7 cellular contexts compared by ENCODE assay signal in the genomic region with DNA sequence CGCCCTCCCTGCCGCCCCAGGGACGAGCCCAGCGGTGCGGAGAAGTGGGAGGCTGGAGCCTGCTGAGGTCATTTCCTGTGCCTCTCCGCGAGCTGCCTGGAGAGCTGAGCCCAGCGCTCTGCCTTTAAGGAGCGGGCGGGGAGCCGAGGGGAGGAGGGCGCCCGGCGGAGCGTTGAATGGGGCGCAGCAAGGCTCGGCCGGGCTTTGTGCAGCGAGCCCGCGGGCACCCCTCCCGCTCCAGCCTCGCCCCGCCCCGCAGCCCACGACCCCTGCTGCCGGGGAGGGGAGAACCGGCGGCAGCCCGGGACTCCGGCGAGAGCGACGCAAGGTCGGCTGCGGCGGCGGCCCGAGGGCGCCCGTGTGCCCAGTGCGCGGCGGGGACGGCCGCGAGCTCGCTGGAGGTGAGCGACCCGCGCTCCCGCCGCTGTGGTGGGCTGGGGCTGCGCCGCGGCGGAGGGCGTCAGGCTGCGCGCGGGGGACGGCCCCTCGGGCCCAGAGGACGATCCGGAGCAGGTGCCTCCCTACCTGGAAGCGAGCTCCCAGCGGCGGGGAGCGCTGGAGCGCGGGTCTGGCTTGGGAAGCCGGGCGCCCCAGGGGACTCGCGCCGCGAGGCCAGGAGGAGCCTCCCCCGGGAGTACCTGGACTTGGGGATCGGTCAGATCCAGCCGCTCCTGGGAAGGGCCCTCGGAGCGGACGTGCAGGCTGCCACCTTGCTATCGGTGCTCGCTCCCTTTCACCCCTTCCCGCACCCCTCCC. TPM values are rescaled to one million over a fixed set of nuclear protein-coding genes. Genes with fewer than 3 reads are reported as not detected.
DNase-seq lines count a peak whose midpoint lies in the region; ATAC-seq, FAIRE-seq and TF ChIP-seq lines count a peak whose summit lies in the region.

A gene (plus strand): TSS at position 293 of the 756 bp plus-strand sequence. CDS start 8,578 bp downstream, outside the sequence.

- peak within 1 kb of the TSS; percentile 94 for H2AFZ ChIP-seq in neural cell (ENCODE audit: low read depth, low read length)

- POLR2A ChIA-PET in Panc1 (lab: Charles Lee) = interaction anchor here (0.6 kb wide), 1 partner anchor 10 kb away, joined by 4 read pairs; no protein-coding TSS in a partner anchor

- no peaks in the 10 kb centered on the region for H3K79me2 ChIP-seq in neural cell (replicated peaks; ENCODE audit: insufficient read depth, low read length)

- 1% methylated on average over 86 of the region's 86 CpGs for WGBS in thymus

- ATAC-seq in Panc1 = peak; percentile 97

- H3K36me3 ChIP-seq in HUES48 (ENCODE audit: control insufficient read depth, insufficient read depth, low read length) (no peaks in the 10 kb centered on the region), Panc1 (ENCODE audit: control insufficient read depth, insufficient read depth, low read length) (no peaks in the 10 kb centered on the region; the same call in 1 of the 2 replicates), neural cell (ENCODE audit: insufficient read depth, low read length) (no peaks in the 10 kb centered on the region), thymus (ENCODE audit: control insufficient read depth, insufficient read depth) (no peaks in the 10 kb centered on the region)

- H3K4me1 ChIP-seq in HUES48 (ENCODE audit: control insufficient read depth, insufficient read depth, low read length) (peaks cover 6% of the 10 kb centered on the region), Panc1 (ENCODE audit: control insufficient read depth, insufficient read depth, low read length) (no peaks in the 10 kb centered on the region), thymus (ENCODE audit: control insufficient read depth, insufficient read depth, low read length) (peaks cover 6% of the 10 kb centered on the region)

- H4K20me1 ChIP-seq in neural cell (ENCODE audit: insufficient read depth) = no peaks in the 10 kb centered on the region

- H3K9me2 ChIP-seq in neural cell (ENCODE audit: insufficient read depth, low read length) = no peaks in the 10 kb centered on the region

- peak; percentile 29 for TF ChIP-seq EP300 in neural cell (conservative IDR thresholded peaks at IDR 0.05; ENCODE audit: poor library complexity, severe bottlenecking)

- H3K9me3 ChIP-seq in HUES48 (ENCODE audit: control insufficient read depth, insufficient read depth, low read length) = no peaks in the 10 kb centered on the region
- H3K9me3 ChIP-seq in Panc1 (ENCODE audit: control insufficient read depth, insufficient read depth, low read depth, low read length) = no peaks in the 10 kb centered on the region
- no peaks in the 10 kb centered on the region for H3K9me3 ChIP-seq in neural cell (ENCODE audit: low read length)
- no peaks in the 10 kb centered on the region for H3K9me3 ChIP-seq in thymus (ENCODE audit: control insufficient read depth)

- peak within 1 kb of the TSS; percentile 29 for H3K4me2 ChIP-seq in neural cell (ENCODE audit: low read length)

- H3F3A ChIP-seq in neural cell (ENCODE audit: insufficient read depth, low read length, poor library complexity, severe bottlenecking) = no peaks in the 10 kb centered on the region

- in situ Hi-C loops in Panc1 (cut with HindIII; ENCODE audit: low pct_unique_long_range_greater_than_20kb, low sequenced_read_pairs) = no loop called here

- H3K27me3 ChIP-seq in HUES48 (ENCODE audit: control insufficient read depth, insufficient read depth, low read length) (peaks cover 10% of the 10 kb centered on the region; the same call in 1 of the 2 replicates), Panc1 (ENCODE audit: control insufficient read depth, insufficient read depth, low read length) (no peaks in the 10 kb centered on the region), neural cell (ENCODE audit: insufficient read depth, low read depth, low read length) (no peaks in the 10 kb centered on the region), thymus (ENCODE audit: control insufficient read depth, insufficient read depth) (peaks cover 23% of the 10 kb centered on the region)

- H3K9ac ChIP-seq in HUES48 (ENCODE audit: low read depth, low read length) (peak within 1 kb of the TSS; percentile 80), neural cell (ENCODE audit: low read length) (peak within 1 kb of the TSS; percentile 85)

- DNase-seq in GM18507 (ENCODE audit: extremely low spot score, insufficient read length, low read depth) (peak; percentile 49), Panc1 (ENCODE audit: low read depth, low spot score) (no peak), frontal cortex (ENCODE audit: low spot score in 2 of 2) (peak; percentile 89 to 90)
- DNase-seq in activated naive CD4-positive, alpha-beta T cell (lab: John Stamatoyannopoulos, UW) = peak in 3 of 4 experiments; percentile 3 to 41 (median 9)

- peak within 1 kb of the TSS; percentile 62 for H3K27ac ChIP-seq in HUES48 (ENCODE audit: low read depth, low read length)
- peak within 1 kb of the TSS; percentile 70 for H3K27ac ChIP-seq in Panc1 (ENCODE audit: low read length)
- H3K27ac ChIP-seq in neural cell (ENCODE audit: low read length) = peak within 1 kb of the TSS; percentile 74
- H3K27ac ChIP-seq in thymus (ENCODE audit: low read depth) = peak within 1 kb of the TSS; percentile 61

- TF ChIP-seq RAD21 in neural cell (conservative IDR thresholded peaks at IDR 0.05) = no peak

- H3K4me3 ChIP-seq in HUES48 (ENCODE audit: low read depth, low read length) = peak within 1 kb of the TSS; percentile 80
- peak within 1 kb of the TSS; percentile 52 to 54 for H3K4me3 ChIP-seq in Panc1 (ENCODE audit: low read depth in 2 of 2, low read length in 2 of 2)
- peak within 1 kb of the TSS; percentile 93 for H3K4me3 ChIP-seq in neural cell (ENCODE audit: low read length)
- peak within 1 kb of the TSS; percentile 70 for H3K4me3 ChIP-seq in thymus (ENCODE audit: low read length)

- TF ChIP-seq CTCF in Panc1 (IDR thresholded peaks at IDR 0.05) = 0 out of 2 replicates have a peak, but pooled peaks have one; percentile 7
- TF ChIP-seq CTCF in neural cell (IDR thresholded peaks at IDR 0.05; ENCODE audit: poor library complexity, severe bottlenecking) = peak; percentile 19

- CTCF ChIA-PET in Panc1 (lab: Charles Lee) = no interaction called here

- FAIRE-seq in GM18507 (lab: Jason Lieb, UNC) (peak; percentile 57), frontal cortex (lab: Jason Lieb, UNC) (no peak)

- no TSS peak for BruUV-seq in Panc1 (replicated peaks; lab: Mats Ljungman, UMichigan)

- intact Hi-C loops in Panc1 (cut with micrococcal nuclease; ENCODE audit: unreplicated experiment) = no loop called here

TF ChIP-seq in neural cell, 6 proteins besides CTCF, POLR2A, EP300 and RAD21:
- TF ChIP-seq SMC3 (conservative IDR thresholded peaks at IDR 0.05; ENCODE audit: poor library complexity) (peak; percentile 19), MXI1 (conservative IDR thresholded peaks at IDR 0.05; ENCODE audit: poor library complexity, severe bottlenecking) (peak; percentile 57), POLR2AphosphoS5 (IDR thresholded peaks at IDR 0.05) (peak; percentile 65), TAF1 (IDR thresholded peaks at IDR 0.05; ENCODE audit: low read depth) (no peak), EZH2 (IDR thresholded peaks at IDR 0.05; ENCODE audit: borderline replicate concordance, insufficient read depth, low read length, poor library complexity, severe bottlenecking) (no peak)
- TF ChIP-seq, protein P1, sequence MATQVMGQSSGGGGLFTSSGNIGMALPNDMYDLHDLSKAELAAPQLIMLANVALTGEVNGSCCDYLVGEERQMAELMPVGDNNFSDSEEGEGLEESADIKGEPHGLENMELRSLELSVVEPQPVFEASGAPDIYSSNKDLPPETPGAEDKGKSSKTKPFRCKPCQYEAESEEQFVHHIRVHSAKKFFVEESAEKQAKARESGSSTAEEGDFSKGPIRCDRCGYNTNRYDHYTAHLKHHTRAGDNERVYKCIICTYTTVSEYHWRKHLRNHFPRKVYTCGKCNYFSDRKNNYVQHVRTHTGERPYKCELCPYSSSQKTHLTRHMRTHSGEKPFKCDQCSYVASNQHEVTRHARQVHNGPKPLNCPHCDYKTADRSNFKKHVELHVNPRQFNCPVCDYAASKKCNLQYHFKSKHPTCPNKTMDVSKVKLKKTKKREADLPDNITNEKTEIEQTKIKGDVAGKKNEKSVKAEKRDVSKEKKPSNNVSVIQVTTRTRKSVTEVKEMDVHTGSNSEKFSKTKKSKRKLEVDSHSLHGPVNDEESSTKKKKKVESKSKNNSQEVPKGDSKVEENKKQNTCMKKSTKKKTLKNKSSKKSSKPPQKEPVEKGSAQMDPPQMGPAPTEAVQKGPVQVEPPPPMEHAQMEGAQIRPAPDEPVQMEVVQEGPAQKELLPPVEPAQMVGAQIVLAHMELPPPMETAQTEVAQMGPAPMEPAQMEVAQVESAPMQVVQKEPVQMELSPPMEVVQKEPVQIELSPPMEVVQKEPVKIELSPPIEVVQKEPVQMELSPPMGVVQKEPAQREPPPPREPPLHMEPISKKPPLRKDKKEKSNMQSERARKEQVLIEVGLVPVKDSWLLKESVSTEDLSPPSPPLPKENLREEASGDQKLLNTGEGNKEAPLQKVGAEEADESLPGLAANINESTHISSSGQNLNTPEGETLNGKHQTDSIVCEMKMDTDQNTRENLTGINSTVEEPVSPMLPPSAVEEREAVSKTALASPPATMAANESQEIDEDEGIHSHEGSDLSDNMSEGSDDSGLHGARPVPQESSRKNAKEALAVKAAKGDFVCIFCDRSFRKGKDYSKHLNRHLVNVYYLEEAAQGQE (IDR thresholded peaks at IDR 0.05; ENCODE audit: borderline replicate concordance) = peak; percentile 40

RNA-seq across cellular contexts. Expression of the gene that starts here (rescaled TPM):
- total RNA-seq in Panc1 (2021; ENCODE audit: unreplicated experiment) = 6.7 TPM
- polyA plus RNA-seq in Panc1 (2012; ENCODE audit: insufficient read length) = 3.1 TPM
- total RNA-seq in frontal cortex = 7.3 TPM
- polyA plus RNA-seq in neural cell = 32.1 and 34.1 TPM in 2 replicates
- polyA minus RNA-seq in neural cell = 26.8 and 28.1 TPM in 2 replicates
- polyA plus RNA-seq in thymus = 10.7 TPM
